ENCODE assay signal across 1 cellular context in genomic region chr21:36369064-36369685, GRCh38.
TF ChIP-seq lines count a peak whose summit lies in the region.

No MANE protein-coding gene starts in this region.

TF ChIP-seq in HCT116, 20 proteins besides CTCF, POLR2A, EP300 and RAD21 (continued from another document):
- TF ChIP-seq REST (IDR thresholded peaks at IDR 0.05; ENCODE audit: low read depth) = no peak
- TF ChIP-seq, protein P1, sequence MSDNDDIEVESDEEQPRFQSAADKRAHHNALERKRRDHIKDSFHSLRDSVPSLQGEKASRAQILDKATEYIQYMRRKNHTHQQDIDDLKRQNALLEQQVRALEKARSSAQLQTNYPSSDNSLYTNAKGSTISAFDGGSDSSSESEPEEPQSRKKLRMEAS (IDR thresholded peaks at IDR 0.05) = no peak
- TF ChIP-seq SIN3A (IDR thresholded peaks at IDR 0.05; ENCODE audit: low read depth) = no peak
- TF ChIP-seq CBX3 (IDR thresholded peaks at IDR 0.05; ENCODE audit: low read depth) = no peak
TF ChIP-seq in HCT116: peak in this region for 0.
